ENCODE assay signal across 1 cellular context in genomic region chr14:71855399-71856036, GRCh38.
TF ChIP-seq lines count a peak whose summit lies in the region.

No MANE protein-coding gene starts in this region.

TF ChIP-seq in GM23338, 12 proteins besides CTCF, POLR2A, EP300 and RAD21 (continued from another document):
- TF ChIP-seq ZNF462 (CRISPR knock-in tag; IDR thresholded peaks at IDR 0.05) (no peak), EZH2 (IDR thresholded peaks at IDR 0.05; ENCODE audit: low read depth, unreplicated experiment) (no peak), POLR2AphosphoS5 (IDR thresholded peaks at IDR 0.05; ENCODE audit: low read depth) (no peak), ZNF114 (CRISPR knock-in tag; IDR thresholded peaks at IDR 0.05) (no peak), EZH2phosphoT487 (IDR thresholded peaks at IDR 0.05; ENCODE audit: unreplicated experiment) (no peak), JUNB (IDR thresholded peaks at IDR 0.05; ENCODE audit: unreplicated experiment) (no peak), NANOG (IDR thresholded peaks at IDR 0.05; ENCODE audit: borderline replicate concordance) (no peak), ETS1 (IDR thresholded peaks at IDR 0.05) (no peak)
